ENCODE assay signal across 17 cellular contexts in the genomic region with DNA sequence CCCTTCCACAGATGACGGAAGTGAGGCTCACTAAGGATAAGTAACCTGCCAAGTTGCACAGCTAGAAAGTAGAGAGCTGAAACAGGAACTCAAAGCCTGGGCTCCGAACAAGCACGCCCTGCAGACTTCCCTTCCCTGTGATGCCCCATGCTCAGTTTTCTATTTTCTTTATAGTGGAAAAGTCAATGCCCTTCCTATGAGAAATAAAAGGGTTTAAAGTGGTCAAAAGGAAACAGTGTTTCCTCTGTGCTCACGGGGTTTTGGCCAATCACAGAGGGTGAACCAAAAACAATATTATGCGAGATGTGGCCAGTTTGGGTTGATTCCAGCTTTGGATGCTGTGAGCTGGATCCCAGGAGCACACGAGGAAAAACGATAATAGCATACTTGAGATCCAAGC. TPM values are rescaled to one million over a fixed set of nuclear protein-coding genes. Genes with fewer than 3 reads are reported as not detected.
DNase-seq lines count a peak whose midpoint lies in the region; ATAC-seq and TF ChIP-seq lines count a peak whose summit lies in the region.
"Had no signal": no experiment of that assay in that cellular context is flagged by ENCODE, and none has a peak within 500 bp of the region (broad histone marks: within the 10 kb centered on the region; RNA-seq: fewer than 3 reads in every experiment).

No MANE protein-coding gene starts in this region.

- H3K4me3 Mint-ChIP-seq in naive thymus-derived CD4-positive, alpha-beta T cell: no peak overlapping the region
- H3K4me3 Mint-ChIP-seq: activated CD8-positive, alpha-beta T cell treated with anti-CD3 and anti-CD28 coated beads for 36 hours; activated T-helper 1 cell treated with anti-CD3 and anti-CD28 coated beads, Interleukin-12 subunit alpha, Interleukin-12 subunit beta, Interleukin-2, Interleukin-4 antibody, amounts not matched to agents 30 ng/mL and 10 ng/mL and 1 ng/mL, durations not matched to agents 14 hours and 24 hours and 36 hours; stimulated activated naive CD8-positive, alpha-beta T cell treated with anti-CD3 and anti-CD28 coated beads, Interleukin-15, amount 100 ng/mL, for 72 hours had no signal

- CTCF ChIA-PET in naive thymus-derived CD4-positive, alpha-beta T cell (lab: Charles Lee): no interaction called here

- H3K4me1 Mint-ChIP-seq in naive thymus-derived CD4-positive, alpha-beta T cell: no peaks in the 10 kb centered on the region
- H3K4me1 Mint-ChIP-seq: stimulated activated naive CD8-positive, alpha-beta T cell treated with anti-CD3 and anti-CD28 coated beads, Interleukin-15, amount 100 ng/mL, for 72 hours had no signal

- H4K20me1 ChIP-seq in fibroblast of lung (ENCODE audit: control insufficient read depth, extremely low read depth, insufficient read depth, low read length): no peaks in the 10 kb centered on the region
- peaks cover 31% of the 10 kb centered on the region for H4K20me1 ChIP-seq in smooth muscle cell (ENCODE audit: low read depth)
- H4K20me1 ChIP-seq: BLaER1 had no signal

- H3K9me3 Mint-ChIP-seq in naive thymus-derived CD4-positive, alpha-beta T cell: peaks cover 0 to 9% (median 0%) of the 10 kb centered on the region in 11 donors
- H3K9me3 Mint-ChIP-seq: activated CD8-positive, alpha-beta T cell treated with anti-CD3 and anti-CD28 coated beads for 36 hours; activated T-helper 1 cell treated with anti-CD3 and anti-CD28 coated beads, Interleukin-12 subunit alpha, Interleukin-12 subunit beta, Interleukin-2, Interleukin-4 antibody, amounts not matched to agents 30 ng/mL and 10 ng/mL and 1 ng/mL, durations not matched to agents 14 hours and 24 hours and 36 hours; stimulated activated naive CD8-positive, alpha-beta T cell treated with anti-CD3 and anti-CD28 coated beads, Interleukin-15, amount 100 ng/mL, for 72 hours had no signal

- 87% methylated on average over 7 of the region's 7 CpGs for WGBS in thymus
- 97% methylated on average over 7 of the region's 7 CpGs for WGBS in smooth muscle cell (ENCODE audit: low lambda C conversion rate)

- H3K4me2 ChIP-seq in fibroblast of lung (ENCODE audit: extremely low read depth, insufficient read depth, low read length) (peak overlapping the region; percentile 56), smooth muscle cell (no peak overlapping the region)
- H3K4me2 ChIP-seq: BLaER1 had no signal

- ATAC-seq in naive thymus-derived CD4-positive, alpha-beta T cell: no peak
- ATAC-seq: activated CD8-positive, alpha-beta T cell treated with anti-CD3 and anti-CD28 coated beads for 36 hours; stimulated activated naive CD8-positive, alpha-beta T cell treated with anti-CD3 and anti-CD28 coated beads, Interleukin-15, amount 100 ng/mL, for 72 hours had no signal

- no peaks in the 10 kb centered on the region for H3K36me3 Mint-ChIP-seq in naive thymus-derived CD4-positive, alpha-beta T cell

- POLR2A ChIA-PET in naive thymus-derived CD4-positive, alpha-beta T cell (lab: Charles Lee): no interaction called here

- no peak for TF ChIP-seq CTCF in ascending aorta (IDR thresholded peaks at IDR 0.05)
- no peak for TF ChIP-seq CTCF in fibroblast of lung (conservative IDR thresholded peaks at IDR 0.05 in 1 of 2, IDR thresholded peaks at IDR 0.05 in 1 of 2; ENCODE audit: low read depth in 1 of 2, low read length in 2 of 2)
- no peak for TF ChIP-seq CTCF in smooth muscle cell (IDR thresholded peaks at IDR 0.05; ENCODE audit: borderline replicate concordance, insufficient read depth, poor library complexity, severe bottlenecking)

- intact Hi-C loops in ascending aorta (cut with DNase I): no loop called here
- intact Hi-C loops in naive thymus-derived CD4-positive, alpha-beta T cell (cut with micrococcal nuclease): no loop called here

- H3K79me2 ChIP-seq in fibroblast of lung (ENCODE audit: control insufficient read depth, insufficient read depth, low read length) (peaks cover 96% of the 10 kb centered on the region), smooth muscle cell (ENCODE audit: low read depth) (peaks cover 13% of the 10 kb centered on the region)
- H3K79me2 ChIP-seq: parathyroid adenoma had no signal

- H3K9me3 ChIP-seq in ascending aorta: no peaks in the 10 kb centered on the region
- H3K9me3 ChIP-seq in fibroblast of lung (ENCODE audit: control insufficient read depth, insufficient read depth, low read depth, low read length): no peaks in the 10 kb centered on the region
- H3K9me3 ChIP-seq in muscle layer of colon (ENCODE audit: low read length): no peaks in the 10 kb centered on the region
- no peaks in the 10 kb centered on the region for H3K9me3 ChIP-seq in thymus (ENCODE audit: control insufficient read depth)
- no peaks in the 10 kb centered on the region for H3K9me3 ChIP-seq in smooth muscle cell (replicated peaks; ENCODE audit: low read depth)
- H3K9me3 ChIP-seq in naive thymus-derived CD4-positive, alpha-beta T cell (ENCODE audit: control insufficient read depth in 2 of 3, low read length in 3 of 3): no peaks in the 10 kb centered on the region
- H3K9me3 ChIP-seq: BLaER1 had no signal

- H3K27me3 ChIP-seq in ascending aorta: no peaks in the 10 kb centered on the region
- no peaks in the 10 kb centered on the region for H3K27me3 ChIP-seq in fibroblast of lung (ENCODE audit: control insufficient read depth, insufficient read depth, low read length)
- no peaks in the 10 kb centered on the region for H3K27me3 ChIP-seq in muscle layer of colon (ENCODE audit: control insufficient read depth in 1 of 2, insufficient read depth in 2 of 2, low read length in 2 of 2)
- H3K27me3 ChIP-seq in thymus (ENCODE audit: control insufficient read depth, insufficient read depth): no peaks in the 10 kb centered on the region
- H3K27me3 ChIP-seq in smooth muscle cell (ENCODE audit: low read depth): no peaks in the 10 kb centered on the region
- no peaks in the 10 kb centered on the region for H3K27me3 ChIP-seq in naive thymus-derived CD4-positive, alpha-beta T cell (ENCODE audit: control insufficient read depth in 2 of 2, insufficient read depth in 2 of 2, low read length in 2 of 2)
- H3K27me3 ChIP-seq: BLaER1 had no signal

- H3K36me3 ChIP-seq in ascending aorta: no peaks in the 10 kb centered on the region
- H3K36me3 ChIP-seq in fibroblast of lung (ENCODE audit: control insufficient read depth, insufficient read depth, low read length): peaks cover 2% of the 10 kb centered on the region
- no peaks in the 10 kb centered on the region for H3K36me3 ChIP-seq in muscle layer of colon (ENCODE audit: insufficient read depth, low read length)
- no peaks in the 10 kb centered on the region for H3K36me3 ChIP-seq in thymus (ENCODE audit: control insufficient read depth, insufficient read depth)
- no peaks in the 10 kb centered on the region for H3K36me3 ChIP-seq in smooth muscle cell (ENCODE audit: low read depth)
- H3K36me3 ChIP-seq in naive thymus-derived CD4-positive, alpha-beta T cell (ENCODE audit: control insufficient read depth in 2 of 3, insufficient read depth in 3 of 3, low read length in 3 of 3): no peaks in the 10 kb centered on the region
- H3K36me3 ChIP-seq: BLaER1 had no signal

- H3K27me3 Mint-ChIP-seq in naive thymus-derived CD4-positive, alpha-beta T cell: peaks cover 0 to 1% (median 0%) of the 10 kb centered on the region in 5 donors
- H3K27me3 Mint-ChIP-seq: activated CD8-positive, alpha-beta T cell treated with anti-CD3 and anti-CD28 coated beads for 36 hours; stimulated activated naive CD8-positive, alpha-beta T cell treated with anti-CD3 and anti-CD28 coated beads, Interleukin-15, amount 100 ng/mL, for 72 hours had no signal

- H3F3A ChIP-seq in smooth muscle cell (ENCODE audit: low read depth): peaks cover 8% of the 10 kb centered on the region

- H3K4me3 ChIP-seq in ascending aorta (peak overlapping the region; percentile 16 to 34), fibroblast of lung (replicated peaks in 1 of 4; ENCODE audit: control extremely low read depth in 1 of 4, insufficient read depth in 1 of 4, low read depth in 3 of 4, low read length in 4 of 4) (no peak overlapping the region), muscle layer of colon (ENCODE audit: low read depth in 1 of 2, low read length in 2 of 2) (no peak overlapping the region), thymus (ENCODE audit: low read length) (no peak overlapping the region), smooth muscle cell (no peak overlapping the region)
- no peak overlapping the region for H3K4me3 ChIP-seq in naive thymus-derived CD4-positive, alpha-beta T cell (ENCODE audit: low read length)
- H3K4me3 ChIP-seq: BLaER1 had no signal

- H3K9ac ChIP-seq in fibroblast of lung (ENCODE audit: insufficient read depth, low read length) (no peak overlapping the region), muscle layer of colon (ENCODE audit: low read length) (no peak overlapping the region), smooth muscle cell (ENCODE audit: low read depth) (no peak overlapping the region)
- H3K9ac ChIP-seq: BLaER1, parathyroid adenoma had no signal

- H2AFZ ChIP-seq in fibroblast of lung (ENCODE audit: low read length) (no peak overlapping the region), smooth muscle cell (ENCODE audit: low read depth) (no peak overlapping the region)
- H2AFZ ChIP-seq: parathyroid adenoma had no signal

- H3K27ac Mint-ChIP-seq in naive thymus-derived CD4-positive, alpha-beta T cell: no peak overlapping the region
- H3K27ac Mint-ChIP-seq: activated CD8-positive, alpha-beta T cell treated with anti-CD3 and anti-CD28 coated beads for 36 hours; activated T-helper 1 cell treated with anti-CD3 and anti-CD28 coated beads, Interleukin-12 subunit alpha, Interleukin-12 subunit beta, Interleukin-2, Interleukin-4 antibody, amounts not matched to agents 30 ng/mL and 10 ng/mL and 1 ng/mL, durations not matched to agents 14 hours and 24 hours and 36 hours; stimulated activated naive CD8-positive, alpha-beta T cell treated with anti-CD3 and anti-CD28 coated beads, Interleukin-15, amount 100 ng/mL, for 72 hours had no signal

- H3K27ac ChIP-seq in ascending aorta (peak overlapping the region; percentile 40 to 45), fibroblast of lung (ENCODE audit: insufficient read depth, low read length) (peak overlapping the region; percentile 16), muscle layer of colon (ENCODE audit: low read depth, low read length) (peak overlapping the region; percentile 71), thymus (ENCODE audit: low read depth) (peak overlapping the region; percentile 27), smooth muscle cell (ENCODE audit: low read depth) (no peak overlapping the region)
- no peak overlapping the region for H3K27ac ChIP-seq in naive thymus-derived CD4-positive, alpha-beta T cell (ENCODE audit: low read depth, low read length)
- H3K27ac ChIP-seq: BLaER1, parathyroid adenoma had no signal

- DNase-seq in ascending aorta (ENCODE audit: low spot score in 2 of 2) (no peak), fibroblast of lung (ENCODE audit: low read depth in 2 of 2) (no peak), putamen (ENCODE audit: low spot score) (no peak), smooth muscle cell (lab: John Stamatoyannopoulos, UW; ENCODE audit: unreplicated experiment) (no peak)
- DNase-seq in naive thymus-derived CD4-positive, alpha-beta T cell: no peak
- DNase-seq: activated CD8-positive, alpha-beta T cell treated with anti-CD3 and anti-CD28 coated beads for 36 hours; H7; KG1; NCI-H1048; NCI-H82; stimulated activated naive CD8-positive, alpha-beta T cell treated with anti-CD3 and anti-CD28 coated beads, Interleukin-15, amount 100 ng/mL, for 72 hours; SW 1271 had no signal

- H3K4me1 ChIP-seq in ascending aorta (peaks cover 5 to 34% of the 10 kb centered on the region in 2 donors), fibroblast of lung (ENCODE audit: control insufficient read depth, extremely low read depth, insufficient read depth, low read length) (peaks cover 51% of the 10 kb centered on the region), muscle layer of colon (ENCODE audit: insufficient read depth, low read length) (peaks cover 80% of the 10 kb centered on the region), thymus (ENCODE audit: control insufficient read depth, insufficient read depth, low read length) (no peaks in the 10 kb centered on the region), smooth muscle cell (ENCODE audit: low read depth) (no peaks in the 10 kb centered on the region)
- no peaks in the 10 kb centered on the region for H3K4me1 ChIP-seq in naive thymus-derived CD4-positive, alpha-beta T cell (ENCODE audit: control insufficient read depth in 2 of 2, insufficient read depth in 2 of 2, low read length in 2 of 2)
- H3K4me1 ChIP-seq: BLaER1, parathyroid adenoma had no signal

RNA-seq across cellular contexts. Expression of gene DDR2, which starts 44.5 kb away (rescaled TPM):
- total RNA-seq in ascending aorta (77.9 TPM), fibroblast of lung (252 and 303 TPM in 2 replicates), smooth muscle cell (24.5 and 26.5 TPM in 2 replicates)
- polyA plus RNA-seq in fibroblast of lung (144 and 192 TPM in 2 replicates), thymus (2.1 TPM), smooth muscle cell (8.1 and 13.3 TPM in 2 replicates)
- polyA plus RNA-seq in fibroblast of lung (2012): 65.9 and 114 TPM in 2 replicates
- polyA minus RNA-seq in fibroblast of lung (ENCODE audit: low replicate concordance): 313 and 334 TPM in 2 replicates
- total RNA-seq in naive thymus-derived CD4-positive, alpha-beta T cell: under 1 TPM; 0.24 to 0.44 (median 0.35) TPM
- polyA plus RNA-seq in naive thymus-derived CD4-positive, alpha-beta T cell: not detected

Comparison
In these comparisons a context has a peak if more than half of its experiments do, and no peak if none do; other contexts are left out.
1. H3K27ac ChIP-seq: peak in ascending aorta (2 of 2), fibroblast of lung (single experiment), muscle layer of colon (single experiment) and thymus (single experiment); none in smooth muscle cell (single experiment) and naive thymus-derived CD4-positive, alpha-beta T cell (single experiment).
2. H3K4me3 ChIP-seq: peak in ascending aorta (2 of 2); none in fibroblast of lung (0 of 4), muscle layer of colon (0 of 2), thymus (single experiment), smooth muscle cell (single experiment) and naive thymus-derived CD4-positive, alpha-beta T cell (single experiment).
3. RNA of gene DDR2, which starts 44.5 kb away (total RNA-seq): 252 to 303 TPM in fibroblast of lung, 77.9 TPM in ascending aorta (single experiment) and 24.5 to 26.5 TPM in smooth muscle cell; 0.24 to 0.44 TPM in naive thymus-derived CD4-positive, alpha-beta T cell; every median in the first group is over 10 times any median in the second.